Comparison of ENCODE assay signal across 22 cellular contexts in the genomic region with DNA sequence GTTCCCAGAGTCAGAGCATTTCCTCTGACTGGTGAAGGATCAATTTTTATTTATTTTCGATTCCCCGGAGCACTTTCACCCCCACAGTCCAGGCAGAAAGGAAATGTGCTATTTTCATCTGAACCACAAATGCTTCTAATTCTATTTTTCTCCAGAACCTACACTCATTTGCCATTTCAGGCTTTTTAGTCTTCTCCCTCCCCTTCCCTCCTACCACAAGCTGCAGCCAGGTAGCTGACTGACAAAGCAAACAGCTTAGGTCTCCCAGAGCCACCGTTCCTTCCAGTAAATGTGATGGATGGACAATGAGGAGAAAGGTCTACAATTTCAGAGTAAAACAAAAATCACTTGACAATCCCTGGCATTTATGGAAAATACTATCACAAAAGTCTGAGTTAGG.
DNase-seq lines count a peak whose midpoint lies in the region; ATAC-seq and TF ChIP-seq lines count a peak whose summit lies in the region.
"Had no signal": no experiment of that assay in that cellular context is flagged by ENCODE, and none has a peak within 500 bp of the region (broad histone marks: within the 10 kb centered on the region; RNA-seq: fewer than 3 reads in every experiment).

No MANE protein-coding gene starts in this region.

- TF ChIP-seq CTCF in neutrophil (IDR thresholded peaks at IDR 0.05), result no peak
- no peak for TF ChIP-seq CTCF in A673 (conservative IDR thresholded peaks at IDR 0.05; ENCODE audit: low read depth, low read length)
- TF ChIP-seq CTCF in brain microvascular endothelial cell (IDR thresholded peaks at IDR 0.05; ENCODE audit: low read depth, low read length, missing control alignments), result no peak

- POLR2A ChIA-PET in A673 (lab: Charles Lee; ENCODE audit: low non-redundant PET), result no interaction called here

- BruUV-seq in A673 (replicated peaks; lab: Mats Ljungman, UMichigan), result no TSS peak

- H3K27ac Mint-ChIP-seq in activated naive CD8-positive, alpha-beta T cell, result peak overlapping the region; percentile 30
- H3K27ac Mint-ChIP-seq in activated naive CD8-positive, alpha-beta T cell treated with anti-CD3 and anti-CD28 coated beads, Interleukin-2, amount 50 U/mL, for 24 hours, result no peak overlapping the region
- H3K27ac Mint-ChIP-seq in activated naive CD8-positive, alpha-beta T cell treated with anti-CD3 and anti-CD28 coated beads for 36 hours, result peak overlapping the region; percentile 5
- H3K27ac Mint-ChIP-seq: effector memory CD8-positive, alpha-beta T cell had no signal

- no peaks in the 10 kb centered on the region for H3K9me3 ChIP-seq in neutrophil
- H3K9me3 ChIP-seq in A673 (ENCODE audit: low read depth, low read length, poor library complexity, severe bottlenecking), result no peaks in the 10 kb centered on the region
- H3K9me3 ChIP-seq: ovary, right lobe of liver, thyroid gland had no signal

- H3K36me3 ChIP-seq in neutrophil (peaks cover 44% of the 10 kb centered on the region), A673 (ENCODE audit: insufficient read depth, low read length, poor library complexity, severe bottlenecking) (no peaks in the 10 kb centered on the region), brain microvascular endothelial cell (replicated peaks) (peaks cover 60% of the 10 kb centered on the region)
- H3K36me3 ChIP-seq: ovary had no signal

- H3K27me3 Mint-ChIP-seq in activated naive CD8-positive, alpha-beta T cell, result no peaks in the 10 kb centered on the region
- no peaks in the 10 kb centered on the region for H3K27me3 Mint-ChIP-seq in activated naive CD8-positive, alpha-beta T cell treated with anti-CD3 and anti-CD28 coated beads, Interleukin-2, amount 50 U/mL, for 24 hours
- H3K27me3 Mint-ChIP-seq in activated naive CD8-positive, alpha-beta T cell treated with anti-CD3 and anti-CD28 coated beads for 36 hours, result no peaks in the 10 kb centered on the region

- intact Hi-C loops in A673 (cut with micrococcal nuclease; ENCODE audit: unreplicated experiment), result no loop called here

- in situ Hi-C loops in brain microvascular endothelial cell (cut with HindIII; ENCODE audit: low pct_ligation_motif_present, low sequenced_read_pairs), result no loop called here

- no peak overlapping the region for H3K4me3 Mint-ChIP-seq in activated naive CD8-positive, alpha-beta T cell
- H3K4me3 Mint-ChIP-seq in activated naive CD8-positive, alpha-beta T cell treated with anti-CD3 and anti-CD28 coated beads, Interleukin-2, amount 50 U/mL, for 24 hours, result no peak overlapping the region
- no peak overlapping the region for H3K4me3 Mint-ChIP-seq in activated naive CD8-positive, alpha-beta T cell treated with anti-CD3 and anti-CD28 coated beads for 36 hours
- H3K4me3 Mint-ChIP-seq: effector memory CD8-positive, alpha-beta T cell had no signal

- peaks cover 52% of the 10 kb centered on the region for H3K4me1 Mint-ChIP-seq in activated naive CD8-positive, alpha-beta T cell (ENCODE audit: low read depth)
- H3K4me1 Mint-ChIP-seq in activated naive CD8-positive, alpha-beta T cell treated with anti-CD3 and anti-CD28 coated beads, Interleukin-2, amount 50 U/mL, for 24 hours, result peaks cover 41% of the 10 kb centered on the region
- H3K4me1 Mint-ChIP-seq in activated naive CD8-positive, alpha-beta T cell treated with anti-CD3 and anti-CD28 coated beads for 36 hours, result peaks cover 31% of the 10 kb centered on the region

- H3K27me3 ChIP-seq in neutrophil, result no peaks in the 10 kb centered on the region
- no peaks in the 10 kb centered on the region for H3K27me3 ChIP-seq in A673 (replicated peaks; ENCODE audit: insufficient read depth, low read depth, low read length, poor library complexity)
- no peaks in the 10 kb centered on the region for H3K27me3 ChIP-seq in brain microvascular endothelial cell (replicated peaks)
- H3K27me3 ChIP-seq: ascending aorta, ovary, right lobe of liver, thyroid gland had no signal

- no peak for DNase-seq in activated naive CD8-positive, alpha-beta T cell treated with anti-CD3 and anti-CD28 coated beads, Interleukin-2, amount 50 U/mL, for 24 hours
- DNase-seq in activated naive CD8-positive, alpha-beta T cell treated with anti-CD3 and anti-CD28 coated beads for 36 hours, result no peak
- DNase-seq in NAMALWA (ENCODE audit: low spot score) (no peak), A673 (ENCODE audit: low spot score) (no peak), brain microvascular endothelial cell (no peak)
- DNase-seq: activated CD4-positive, alpha-beta T cell treated with anti-CD3 and anti-CD28 coated beads for 48 hours; activated effector memory CD4-positive, alpha-beta T cell treated with anti-CD3 and anti-CD28 coated beads, Interleukin-2, amount 50 U/mL, for 16 hours; COR-L47; effector memory CD8-positive, alpha-beta T cell; EL; KBM-7; MV-4-11; NCI-H2171 treated with DMSO at 0.1 percent for 48 hours; ovary; right lobe of liver; RPMI8226; stimulated activated CD4-positive, alpha-beta T cell treated with anti-CD3 and anti-CD28 coated beads, Interleukin-15, amount 100 ng/mL, for 24 hours; thyroid gland had no signal

- H3K4me3 ChIP-seq in neutrophil (ENCODE audit: low read depth in 1 of 2, low read length in 1 of 2) (no peak overlapping the region), A673 (ENCODE audit: low read depth, low read length, poor library complexity, severe bottlenecking) (no peak overlapping the region), brain microvascular endothelial cell (ENCODE audit: low read depth, low read length) (no peak overlapping the region)
- H3K4me3 ChIP-seq: ascending aorta, ovary, right lobe of liver, thyroid gland had no signal

- no peak for ATAC-seq in activated naive CD8-positive, alpha-beta T cell treated with anti-CD3 and anti-CD28 coated beads, Interleukin-2, amount 50 U/mL, for 24 hours
- ATAC-seq in GM21390 (IDR thresholded peaks at IDR 0.05; ENCODE audit: unreplicated experiment), result peak; percentile 47
- ATAC-seq: effector memory CD8-positive, alpha-beta T cell; right lobe of liver had no signal

- H3K36me3 Mint-ChIP-seq in activated naive CD8-positive, alpha-beta T cell, result peaks cover 24% of the 10 kb centered on the region
- peaks cover 19% of the 10 kb centered on the region for H3K36me3 Mint-ChIP-seq in activated naive CD8-positive, alpha-beta T cell treated with anti-CD3 and anti-CD28 coated beads, Interleukin-2, amount 50 U/mL, for 24 hours (ENCODE audit: low read depth)
- peaks cover 26% of the 10 kb centered on the region for H3K36me3 Mint-ChIP-seq in activated naive CD8-positive, alpha-beta T cell treated with anti-CD3 and anti-CD28 coated beads for 36 hours

- CTCF ChIA-PET in A673 (lab: Charles Lee), result no interaction called here

- peaks cover 28 to 30% of the 10 kb centered on the region in 2 experiments for H3K4me1 ChIP-seq in neutrophil (ENCODE audit: control insufficient read depth in 1 of 2, insufficient read depth in 1 of 2, low read depth in 1 of 2, low read length in 1 of 2)
- H3K4me1 ChIP-seq in A673 (ENCODE audit: insufficient read depth, low read length, poor library complexity, severe bottlenecking), result peaks cover 5% of the 10 kb centered on the region
- H3K4me1 ChIP-seq: right lobe of liver had no signal

- no peaks in the 10 kb centered on the region for H3K9me3 Mint-ChIP-seq in activated naive CD8-positive, alpha-beta T cell (ENCODE audit: low read depth)
- peaks cover 7% of the 10 kb centered on the region for H3K9me3 Mint-ChIP-seq in activated naive CD8-positive, alpha-beta T cell treated with anti-CD3 and anti-CD28 coated beads, Interleukin-2, amount 50 U/mL, for 24 hours
- peaks cover 2% of the 10 kb centered on the region for H3K9me3 Mint-ChIP-seq in activated naive CD8-positive, alpha-beta T cell treated with anti-CD3 and anti-CD28 coated beads for 36 hours
- H3K9me3 Mint-ChIP-seq: effector memory CD8-positive, alpha-beta T cell had no signal

- peak overlapping the region; percentile 52 for H3K27ac ChIP-seq in neutrophil
- no peak overlapping the region for H3K27ac ChIP-seq in A673 (ENCODE audit: low read depth, low read length, poor library complexity, severe bottlenecking)
- H3K27ac ChIP-seq in brain microvascular endothelial cell, result no peak overlapping the region
- H3K27ac ChIP-seq: ovary, right lobe of liver, thyroid gland had no signal
